20 cellular contexts compared by ENCODE assay signal in the genomic region with DNA sequence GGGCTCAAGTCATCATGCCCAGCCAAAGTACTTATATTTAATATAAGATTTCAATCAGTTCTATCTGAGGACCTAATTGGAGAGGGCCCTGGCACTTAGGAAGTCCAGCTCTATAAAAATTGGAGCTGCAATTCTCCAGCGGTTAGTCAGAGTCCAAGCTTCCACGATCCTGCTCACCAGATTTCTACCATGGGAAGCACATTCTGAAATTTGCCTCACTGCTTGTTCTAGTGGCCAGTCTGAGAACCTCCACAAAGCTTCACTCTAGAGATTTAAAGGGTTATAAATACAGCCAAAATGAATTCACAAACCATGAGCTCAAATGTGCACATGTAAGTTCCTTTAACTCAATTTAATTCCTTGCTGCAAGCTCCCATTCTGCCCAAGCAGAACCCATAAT. TPM values are rescaled to one million over a fixed set of nuclear protein-coding genes. Genes with fewer than 3 reads are reported as not detected.
A peak's percentile ranks its signal among the peaks of the same experiment; 100 is the strongest.
DNase-seq lines count a peak whose midpoint lies in the region; ATAC-seq and TF ChIP-seq lines count a peak whose summit lies in the region.
"Had no signal": no experiment of that assay in that cellular context is flagged by ENCODE, and none has a peak within 500 bp of the region (broad histone marks: within the 10 kb centered on the region; RNA-seq: fewer than 3 reads in every experiment).

No MANE protein-coding gene starts in this region.

- H3K4me3 Mint-ChIP-seq in CD4-positive, alpha-beta T cell: no peak overlapping the region
- H3K4me3 Mint-ChIP-seq: activated naive CD4-positive, alpha-beta T cell treated with anti-CD3 and anti-CD28 coated beads, Interleukin-2, amount 50 U/mL, for 24 hours had no signal

- H3K27ac Mint-ChIP-seq in CD4-positive, alpha-beta T cell: peak overlapping the region; percentile 58
- H3K27ac Mint-ChIP-seq: activated naive CD4-positive, alpha-beta T cell treated with anti-CD3 and anti-CD28 coated beads, Interleukin-2, amount 50 U/mL, for 24 hours had no signal

- POLR2A ChIA-PET in CD4-positive, alpha-beta T cell (lab: Charles Lee): interaction anchor here (0.7 to 2.6 kb wide), 6 partner anchors 11 to 107 kb away, joined by 3 to 11 read pairs (median 4); partner anchors contain the start of genes MRPL18 and TCP1

- H3K27me3 Mint-ChIP-seq in CD4-positive, alpha-beta T cell: no peaks in the 10 kb centered on the region
- H3K27me3 Mint-ChIP-seq: activated naive CD4-positive, alpha-beta T cell treated with anti-CD3 and anti-CD28 coated beads, Interleukin-2, amount 50 U/mL, for 24 hours had no signal

- H3K9me3 ChIP-seq in CD4-positive, alpha-beta T cell (ENCODE audit: control insufficient read depth, low read length): no peaks in the 10 kb centered on the region
- H3K9me3 ChIP-seq in sigmoid colon: no peaks in the 10 kb centered on the region
- H3K9me3 ChIP-seq: pancreas, suprapubic skin had no signal

- H3K27ac ChIP-seq in CD4-positive, alpha-beta T cell (ENCODE audit: low read depth, low read length): no peak overlapping the region
- H3K27ac ChIP-seq in brain microvascular endothelial cell: no peak overlapping the region
- no peak overlapping the region for H3K27ac ChIP-seq in sigmoid colon
- H3K27ac ChIP-seq: pancreas, suprapubic skin had no signal

- H3K27me3 ChIP-seq in CD4-positive, alpha-beta T cell (ENCODE audit: control insufficient read depth, insufficient read depth, low read length): no peaks in the 10 kb centered on the region
- H3K27me3 ChIP-seq in brain microvascular endothelial cell (replicated peaks): no peaks in the 10 kb centered on the region
- H3K27me3 ChIP-seq in sigmoid colon: peaks cover 0 to 7% (median 0%) of the 10 kb centered on the region in 3 donors
- H3K27me3 ChIP-seq: pancreas, suprapubic skin had no signal

- no peaks in the 10 kb centered on the region for H3K9me3 Mint-ChIP-seq in CD4-positive, alpha-beta T cell
- H3K9me3 Mint-ChIP-seq: activated naive CD4-positive, alpha-beta T cell treated with anti-CD3 and anti-CD28 coated beads, Interleukin-2, amount 50 U/mL, for 24 hours had no signal

- 87 to 89% methylated on average over 2 of the region's 2 CpGs for WGBS in sigmoid colon, 2 donors

- no peak for TF ChIP-seq POLR2A in sigmoid colon (IDR thresholded peaks at IDR 0.05)

- intact Hi-C loops in CD4-positive, alpha-beta T cell (cut with DNase I, micrococcal nuclease): no loop called here
- intact Hi-C loops in left colon (cut with DNase I, micrococcal nuclease): no loop called here
- intact Hi-C loops in sigmoid colon (cut with DNase I): no loop called here

- peaks cover 47% of the 10 kb centered on the region for H3K4me1 Mint-ChIP-seq in CD4-positive, alpha-beta T cell (ENCODE audit: low read depth)

- in situ Hi-C loops in brain microvascular endothelial cell (cut with HindIII; ENCODE audit: low pct_ligation_motif_present, low sequenced_read_pairs): no loop called here

- CTCF ChIA-PET in CD4-positive, alpha-beta T cell (lab: Charles Lee): no interaction called here

- ATAC-seq in CD4-positive, alpha-beta T cell (ENCODE audit: poor library complexity): no peak
- ATAC-seq in left colon: no peak
- ATAC-seq: pancreas had no signal

- no peaks in the 10 kb centered on the region for H3K36me3 Mint-ChIP-seq in CD4-positive, alpha-beta T cell (ENCODE audit: low read depth)
- H3K36me3 Mint-ChIP-seq: activated naive CD4-positive, alpha-beta T cell treated with anti-CD3 and anti-CD28 coated beads, Interleukin-2, amount 50 U/mL, for 24 hours had no signal

- TF ChIP-seq CTCF in CD4-positive, alpha-beta T cell (IDR thresholded peaks at IDR 0.05): no peak
- no peak for TF ChIP-seq CTCF in brain microvascular endothelial cell (IDR thresholded peaks at IDR 0.05; ENCODE audit: low read depth, low read length, missing control alignments)
- TF ChIP-seq CTCF in sigmoid colon (IDR thresholded peaks at IDR 0.05): no peak

- TF ChIP-seq EP300 in sigmoid colon (IDR thresholded peaks at IDR 0.05): no peak

- H3K4me3 ChIP-seq in brain microvascular endothelial cell (ENCODE audit: low read depth, low read length) (no peak overlapping the region), skeletal muscle cell (ENCODE audit: low read depth, low read length) (no peak overlapping the region), sigmoid colon (no peak overlapping the region)
- H3K4me3 ChIP-seq: pancreas, suprapubic skin had no signal

- H3K4me1 ChIP-seq in sigmoid colon: no peaks in the 10 kb centered on the region

- H3K36me3 ChIP-seq in brain microvascular endothelial cell (replicated peaks): no peaks in the 10 kb centered on the region
- H3K36me3 ChIP-seq in sigmoid colon: no peaks in the 10 kb centered on the region
- H3K36me3 ChIP-seq: pancreas, suprapubic skin had no signal

- no peak for DNase-seq in CD4-positive, alpha-beta T cell
- DNase-seq in HT1080 (ENCODE audit: low read depth) (peak; percentile 47), brain microvascular endothelial cell (peak; percentile 39), skeletal muscle cell (ENCODE audit: low read depth) (peak; percentile 15), NCI-H1417 treated with DMSO at 0.1 percent for 48 hours (lab: John Stamatoyannopoulos, UW) (no peak), left colon (no peak), sigmoid colon (no peak)
- DNase-seq: activated CD4-positive, CD25-positive, alpha-beta regulatory T cell treated with anti-CD3 and anti-CD28 coated beads, Interleukin-2, amount 50 U/mL, for 72 hours; activated CD8-positive, alpha-beta memory T cell treated with anti-CD3 and anti-CD28 coated beads, Interleukin-2, amount 50 U/mL, for 4 hours; caudate nucleus; COR-L47; GF-D8; kidney glomerular epithelial cell; NCI-H187 treated with DMSO at 0.1 percent for 48 hours; NCI-H526; pancreas; T-helper 1 cell had no signal

RNA-seq across cellular contexts. Expression of gene PNLDC1, which starts 33.5 kb away (rescaled TPM):
- under 1 TPM in 1 of 2 experiments, not detected in 1; 0.14 TPM for total RNA-seq in CD4-positive, alpha-beta T cell
- total RNA-seq in HT1080 (2014; rRNA removed; shearing (Covaris generic)): not detected in 2 replicates
- not detected in 2 replicates for polyA plus RNA-seq in HT1080 (2015; cell fraction: cytosol; rRNA removed)
- polyA plus RNA-seq in HT1080 (2015; cell fraction: nucleus; rRNA removed): not detected in 2 replicates
- total RNA-seq in left colon (not detected), sigmoid colon (1 to 10 TPM in 1 of 4 donors, under 1 TPM in 1, not detected in 2; 0.71 to 1.1 TPM)
- polyA plus RNA-seq in sigmoid colon: under 1 TPM in 1 of 3 donors, not detected in 2; 0.13 TPM
- total RNA-seq: H4 had no signal

RNA-seq across cellular contexts. Expression of gene MRPL18, which starts 43.3 kb away (rescaled TPM):
- total RNA-seq in CD4-positive, alpha-beta T cell: 10 to 100 TPM in 1 of 2 experiments, 1 to 10 TPM in 1; 9.8 to 10.2 TPM
- 144 and 155 TPM in 2 replicates for total RNA-seq in HT1080 (2014; rRNA removed; shearing (Covaris generic))
- 117 and 122 TPM in 2 replicates for polyA plus RNA-seq in HT1080 (2015; cell fraction: cytosol; rRNA removed)
- 44.6 and 55.3 TPM in 2 replicates for polyA plus RNA-seq in HT1080 (2015; cell fraction: nucleus; rRNA removed)
- total RNA-seq in left colon (10 to 100 TPM; 66.9 to 72.5 TPM), sigmoid colon (100 to 1,000 TPM in 1 of 4 donors, 10 to 100 TPM in 3; 61.6 to 115 (median 86.3) TPM)
- polyA plus RNA-seq in sigmoid colon: 10 to 100 TPM; 84.7 to 96.1 (median 92.0) TPM

RNA-seq across cellular contexts. Expression of gene TCP1, which starts 44.2 kb away (rescaled TPM):
- total RNA-seq in CD4-positive, alpha-beta T cell: 100 to 1,000 TPM; 212 to 216 TPM
- 438 and 555 TPM in 2 replicates for total RNA-seq in HT1080 (2014; rRNA removed; shearing (Covaris generic))
- polyA plus RNA-seq in HT1080 (2015; cell fraction: cytosol; rRNA removed): 344 and 393 TPM in 2 replicates
- polyA plus RNA-seq in HT1080 (2015; cell fraction: nucleus; rRNA removed): 405 and 516 TPM in 2 replicates
- total RNA-seq in left colon: 100 to 1,000 TPM; 165 to 172 TPM
- 100 to 1,000 TPM; 117 to 123 (median 119) TPM for total RNA-seq in sigmoid colon
- 100 to 1,000 TPM in 2 of 3 donors, 10 to 100 TPM in 1; 88.9 to 130 (median 114) TPM for polyA plus RNA-seq in sigmoid colon

RNA-seq across cellular contexts. Expression of gene MAS1, which starts 57.2 kb away (rescaled TPM):
- not detected for total RNA-seq in CD4-positive, alpha-beta T cell
- total RNA-seq in HT1080 (2014; rRNA removed; shearing (Covaris generic)): not detected in 2 replicates
- not detected in 2 replicates for polyA plus RNA-seq in HT1080 (2015; cell fraction: cytosol; rRNA removed)
- polyA plus RNA-seq in HT1080 (2015; cell fraction: nucleus; rRNA removed): not detected in 2 replicates
- total RNA-seq in left colon (not detected), sigmoid colon (not detected)
- polyA plus RNA-seq in sigmoid colon: under 1 TPM in 1 of 3 donors, not detected in 2; under 0.01 TPM
- total RNA-seq: H4, pancreas, suprapubic skin had no signal

Comparison
In these comparisons a context has a peak if more than half of its experiments do, and no peak if none do; other contexts are left out.
1. DNase-seq: peak in HT1080 (single experiment), brain microvascular endothelial cell (single experiment) and skeletal muscle cell (single experiment); none in CD4-positive, alpha-beta T cell (0 of 10), NCI-H1417 treated with DMSO at 0.1 percent for 48 hours (single experiment), left colon (0 of 2) and sigmoid colon (single experiment).
2. RNA of gene MRPL18, which starts 43.3 kb away (total RNA-seq): 144 to 155 TPM in HT1080, 61.6 to 115 TPM in sigmoid colon and 66.9 to 72.5 TPM in left colon; 9.8 to 10.2 TPM in CD4-positive, alpha-beta T cell; every median in the first group is over 4 times any median in the second.